ENCODE assay signal across 8 cellular contexts in the genomic region with DNA sequence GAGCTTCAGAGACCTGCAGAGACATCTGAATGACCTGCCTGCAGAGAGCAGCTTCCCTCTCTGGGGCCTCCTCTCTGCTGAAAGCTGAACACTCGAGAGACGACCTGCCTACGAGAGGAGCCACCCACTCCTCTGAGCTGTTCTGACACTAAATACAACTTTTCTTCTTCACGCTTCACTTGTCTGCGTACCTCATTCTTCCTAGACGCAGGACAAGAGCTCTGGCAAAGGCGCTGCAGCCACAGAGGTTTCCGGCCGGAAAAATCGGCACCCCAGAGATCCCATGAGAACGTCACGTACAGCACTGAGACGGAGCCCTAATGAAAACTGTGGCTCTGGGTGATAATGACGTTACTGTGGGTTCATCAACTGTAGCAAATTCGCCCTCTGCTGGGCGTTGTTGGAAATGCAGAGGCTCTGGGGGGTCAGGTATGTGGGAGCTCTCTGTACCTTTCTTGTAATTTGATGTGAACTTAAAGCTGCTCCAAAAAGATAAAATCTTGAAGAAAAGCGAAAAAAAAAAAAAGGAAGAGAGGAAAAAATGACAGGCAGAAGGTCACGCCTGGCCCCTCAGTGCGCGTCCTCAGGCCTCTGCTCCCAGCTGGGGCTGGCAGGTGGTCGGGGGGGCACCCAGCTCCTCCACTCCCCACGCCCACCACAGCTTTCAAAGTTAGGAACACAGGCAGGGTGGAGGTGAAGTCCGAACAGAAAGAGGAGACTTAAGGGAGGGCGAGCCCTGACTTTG.
A peak's percentile ranks its signal among the peaks of the same experiment; 100 is the strongest.
DNase-seq lines count a peak whose midpoint lies in the region; ATAC-seq and FAIRE-seq lines count a peak whose summit lies in the region.

No MANE protein-coding gene starts in this region.

- H3K4me1 ChIP-seq in subcutaneous abdominal adipose tissue (ENCODE audit: control insufficient read depth in 5 of 5, insufficient read depth in 5 of 5, low read length in 5 of 5), result peaks cover 2 to 11% (median 7%) of the 10 kb centered on the region in 5 donors

- peak; percentile 64 for DNase-seq in DMS153 (lab: John Stamatoyannopoulos, UW)
- DNase-seq in RPMI8226, result peak; percentile 85
- peak; percentile 80 for DNase-seq in activated T-helper 9 cell treated with anti-CD3 and anti-CD28 coated beads, Interleukin-2, amount 50 U/mL, for 16 hours (ENCODE audit: low read depth)
- peak; percentile 67 to 75 for DNase-seq in frontal cortex (ENCODE audit: low spot score in 2 of 2)
- DNase-seq in non-pigmented ciliary epithelial cell (ENCODE audit: low read depth), result peak; percentile 15

- no peaks in the 10 kb centered on the region for H3K36me3 ChIP-seq in subcutaneous abdominal adipose tissue (ENCODE audit: control insufficient read depth in 5 of 5, insufficient read depth in 5 of 5, low read length in 5 of 5)

- H3K27me3 Mint-ChIP-seq in IgD-negative memory B cell, result peaks cover 1% of the 10 kb centered on the region

- H3K4me3 ChIP-seq in subcutaneous abdominal adipose tissue (ENCODE audit: low read depth in 1 of 5, low read length in 5 of 5), result peak overlapping the region; percentile 51 to 83 (median 63)

- no peaks in the 10 kb centered on the region for H3K36me3 Mint-ChIP-seq in IgD-negative memory B cell

- H3K27me3 ChIP-seq in subcutaneous abdominal adipose tissue (ENCODE audit: control insufficient read depth in 5 of 5, insufficient read depth in 4 of 5, low read length in 5 of 5), result no peaks in the 10 kb centered on the region

- ATAC-seq in GM21529 (IDR thresholded peaks at IDR 0.05; ENCODE audit: unreplicated experiment), result peak; percentile 90

- H3K9me3 Mint-ChIP-seq in IgD-negative memory B cell, result no peaks in the 10 kb centered on the region

- H3K4me1 Mint-ChIP-seq in IgD-negative memory B cell, result peaks cover 7 to 13% (median 9%) of the 10 kb centered on the region in 3 donors

- peak overlapping the region in 4 of 5 donors; percentile 6 to 76 (median 49) for H3K9ac ChIP-seq in subcutaneous abdominal adipose tissue (ENCODE audit: low read length in 5 of 5)

- no peak overlapping the region for H3K27ac ChIP-seq in subcutaneous abdominal adipose tissue (ENCODE audit: low read depth, low read length)

- H3K4me3 Mint-ChIP-seq in IgD-negative memory B cell, result peak overlapping the region; percentile 35 to 94 (median 88)

- peaks cover 4 to 13% (median 11%) of the 10 kb centered on the region in 5 donors for H3K9me3 ChIP-seq in subcutaneous abdominal adipose tissue (ENCODE audit: control insufficient read depth in 5 of 5, low read length in 5 of 5)

- FAIRE-seq in frontal cortex (lab: Jason Lieb, UNC), result no peak

- peak overlapping the region in 2 of 3 donors; percentile 4 to 83 for H3K27ac Mint-ChIP-seq in IgD-negative memory B cell

Comparison
In these comparisons a context has a peak if more than half of its experiments do, and no peak if none do; other contexts are left out.
1. DNase-seq: peak in every context shown above with its lines; median percentile 85 in RPMI8226; 80 in activated T-helper 9 cell treated with anti-CD3 and anti-CD28 coated beads, Interleukin-2, amount 50 U/mL, for 16 hours; 71 in frontal cortex; 64 in DMS153; 15 in non-pigmented ciliary epithelial cell.